27 cellular contexts compared by ENCODE assay signal in the genomic region with DNA sequence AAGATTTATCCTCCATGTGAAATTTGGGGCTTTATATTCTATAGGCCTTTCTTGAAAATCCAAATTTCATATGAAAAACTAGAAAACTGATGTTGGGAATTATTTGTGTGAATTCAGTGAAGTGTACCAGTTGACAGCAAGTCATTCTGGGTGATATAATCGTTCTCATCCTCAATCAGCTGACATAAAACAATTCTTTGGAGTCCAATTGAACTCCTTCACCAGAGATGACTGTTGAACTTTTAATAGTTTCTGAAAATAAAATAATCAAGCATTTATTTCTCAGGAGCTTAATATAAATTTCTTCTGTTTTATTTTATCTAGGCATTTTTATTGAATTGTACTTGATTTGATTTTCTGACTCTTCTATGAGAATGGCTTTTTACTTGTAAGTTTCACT.
"Had no signal": no experiment of that assay in that cellular context is flagged by ENCODE, and none has a peak within 500 bp of the region (broad histone marks: within the 10 kb centered on the region; RNA-seq: fewer than 3 reads in every experiment).

No MANE protein-coding gene starts in this region.

- H3K27ac ChIP-seq: ascending aorta, brain microvascular endothelial cell, esophagus muscularis mucosa, foreskin keratinocyte, gastrocnemius medialis had no signal

- H3K4me1 ChIP-seq: ascending aorta, esophagus muscularis mucosa, foreskin keratinocyte, gastrocnemius medialis had no signal

- H3K27me3 ChIP-seq: ascending aorta, brain microvascular endothelial cell, esophagus muscularis mucosa, foreskin keratinocyte, gastrocnemius medialis had no signal

- H3K36me3 Mint-ChIP-seq: activated naive CD4-positive, alpha-beta T cell treated with anti-CD3 and anti-CD28 coated beads, Interleukin-2, amount 10 ng/mL, durations not matched to agents 7 days and 5 days; activated naive CD4-positive, alpha-beta T cell treated with anti-CD3 and anti-CD28 coated beads, Interleukin-2, amount 50 U/mL, for 72 hours; activated naive CD8-positive, alpha-beta T cell treated with anti-CD3 and anti-CD28 coated beads, Interleukin-2, amount 10 ng/mL, durations not matched to agents 7 days and 5 days had no signal

- H3K4me1 Mint-ChIP-seq: activated CD4-positive, alpha-beta memory T cell treated with anti-CD3 and anti-CD28 coated beads, Interleukin-2, amount 10 ng/mL, durations not matched to agents 7 days and 5 days; activated CD4-positive, alpha-beta T cell treated with anti-CD3 and anti-CD28 coated beads, Interleukin-2, amount 10 ng/mL, durations not matched to agents 7 days and 5 days; activated naive CD4-positive, alpha-beta T cell treated with anti-CD3 and anti-CD28 coated beads, Interleukin-2, amount 10 ng/mL, durations not matched to agents 7 days and 5 days; activated naive CD8-positive, alpha-beta T cell treated with anti-CD3 and anti-CD28 coated beads, Interleukin-2, amount 10 ng/mL, durations not matched to agents 7 days and 5 days; central memory CD8-positive, alpha-beta T cell had no signal

- ATAC-seq: activated naive CD4-positive, alpha-beta T cell treated with anti-CD3 and anti-CD28 coated beads, Interleukin-2, amount 50 U/mL, for 72 hours; activated T-cell treated with anti-CD3 and anti-CD28 coated beads, Interleukin-2, amount 50 U/mL, for 72 hours; effector memory CD8-positive, alpha-beta T cell; foreskin keratinocyte; gastrocnemius medialis had no signal

- H3K9me3 Mint-ChIP-seq: activated CD4-positive, alpha-beta memory T cell treated with anti-CD3 and anti-CD28 coated beads, Interleukin-2, amount 10 ng/mL, durations not matched to agents 7 days and 5 days; activated CD4-positive, alpha-beta T cell treated with anti-CD3 and anti-CD28 coated beads, Interleukin-2, amount 10 ng/mL, durations not matched to agents 7 days and 5 days; activated naive CD4-positive, alpha-beta T cell treated with anti-CD3 and anti-CD28 coated beads, Interleukin-2, amount 10 ng/mL, durations not matched to agents 7 days and 5 days; activated naive CD4-positive, alpha-beta T cell treated with anti-CD3 and anti-CD28 coated beads, Interleukin-2, amount 50 U/mL, for 72 hours; activated naive CD8-positive, alpha-beta T cell treated with anti-CD3 and anti-CD28 coated beads, Interleukin-2, amount 10 ng/mL, durations not matched to agents 7 days and 5 days; activated T-cell treated with anti-CD3 and anti-CD28 coated beads, Interleukin-2, amount 50 U/mL, for 24 hours; activated T-cell treated with anti-CD3 and anti-CD28 coated beads, Interleukin-2, amount 50 U/mL, for 72 hours; dendritic cell treated with granulocyte-macrophage colony-stimulating factor and Interleukin-4, amounts not matched to agents 40 ng/mL and 50 ng/mL, for 4 days had no signal

- H3K4me3 ChIP-seq: ascending aorta, coronary artery, esophagus muscularis mucosa, gastrocnemius medialis had no signal

- H3K4me3 Mint-ChIP-seq: activated CD4-positive, alpha-beta memory T cell treated with anti-CD3 and anti-CD28 coated beads, Interleukin-2, amount 10 ng/mL, durations not matched to agents 7 days and 5 days; activated CD4-positive, alpha-beta T cell treated with anti-CD3 and anti-CD28 coated beads, Interleukin-2, amount 10 ng/mL, durations not matched to agents 7 days and 5 days; activated naive CD4-positive, alpha-beta T cell treated with anti-CD3 and anti-CD28 coated beads, Interleukin-2, amount 10 ng/mL, durations not matched to agents 7 days and 5 days; activated naive CD8-positive, alpha-beta T cell treated with anti-CD3 and anti-CD28 coated beads, Interleukin-2, amount 10 ng/mL, durations not matched to agents 7 days and 5 days; activated T-cell treated with anti-CD3 and anti-CD28 coated beads, Interleukin-2, amount 50 U/mL, for 24 hours; activated T-cell treated with anti-CD3 and anti-CD28 coated beads, Interleukin-2, amount 50 U/mL, for 72 hours; central memory CD8-positive, alpha-beta T cell; dendritic cell treated with granulocyte-macrophage colony-stimulating factor and Interleukin-4, amounts not matched to agents 40 ng/mL and 50 ng/mL, for 4 days; effector memory CD8-positive, alpha-beta T cell had no signal

- H3K36me3 ChIP-seq: ascending aorta, brain microvascular endothelial cell, esophagus muscularis mucosa, gastrocnemius medialis had no signal

- DNase-seq: activated CD4-positive, alpha-beta memory T cell treated with anti-CD3 and anti-CD28 coated beads, Interleukin-2, amount 10 ng/mL, durations not matched to agents 7 days and 5 days; activated CD4-positive, alpha-beta T cell treated with anti-CD3 and anti-CD28 coated beads for 1 hour; activated CD4-positive, alpha-beta T cell treated with anti-CD3 and anti-CD28 coated beads for 4 hours; activated CD4-positive, alpha-beta T cell treated with anti-CD3 and anti-CD28 coated beads, Interleukin-2, amount 10 ng/mL, durations not matched to agents 7 days and 5 days; activated CD4-positive, alpha-beta T cell treated with anti-CD3 and anti-CD28 coated beads, Interleukin-2, amount 50 U/mL, for 4 hours; activated CD8-positive, alpha-beta memory T cell treated with anti-CD3 and anti-CD28 coated beads, Interleukin-2, amount 50 U/mL, for 48 hours; activated gamma-delta T cell; activated naive CD4-positive, alpha-beta T cell; activated naive CD4-positive, alpha-beta T cell treated with anti-CD3 and anti-CD28 coated beads, Interleukin-2, amount 10 ng/mL, durations not matched to agents 7 days and 5 days; activated naive CD8-positive, alpha-beta T cell treated with anti-CD3 and anti-CD28 coated beads, Interleukin-2, amount 10 ng/mL, durations not matched to agents 7 days and 5 days; activated T-cell treated with anti-CD3 and anti-CD28 coated beads for 4 hours; activated T-cell treated with anti-CD3 and anti-CD28 coated beads, Interleukin-2, amount 50 U/mL, for 24 hours; activated T-cell treated with anti-CD3 and anti-CD28 coated beads, Interleukin-2, amount 50 U/mL, for 72 hours; brain microvascular endothelial cell; effector CD4-positive, alpha-beta T cell; effector memory CD8-positive, alpha-beta T cell; erythroblast; foreskin keratinocyte; gastrocnemius medialis; head of caudate nucleus; T-helper 2 cell had no signal

- H3K27ac Mint-ChIP-seq: activated CD4-positive, alpha-beta memory T cell treated with anti-CD3 and anti-CD28 coated beads, Interleukin-2, amount 10 ng/mL, durations not matched to agents 7 days and 5 days; activated CD4-positive, alpha-beta T cell treated with anti-CD3 and anti-CD28 coated beads, Interleukin-2, amount 10 ng/mL, durations not matched to agents 7 days and 5 days; activated naive CD4-positive, alpha-beta T cell treated with anti-CD3 and anti-CD28 coated beads, Interleukin-2, amount 10 ng/mL, durations not matched to agents 7 days and 5 days; activated naive CD4-positive, alpha-beta T cell treated with anti-CD3 and anti-CD28 coated beads, Interleukin-2, amount 50 U/mL, for 72 hours; activated naive CD8-positive, alpha-beta T cell treated with anti-CD3 and anti-CD28 coated beads, Interleukin-2, amount 10 ng/mL, durations not matched to agents 7 days and 5 days; activated T-cell treated with anti-CD3 and anti-CD28 coated beads, Interleukin-2, amount 50 U/mL, for 24 hours; activated T-cell treated with anti-CD3 and anti-CD28 coated beads, Interleukin-2, amount 50 U/mL, for 72 hours; dendritic cell treated with granulocyte-macrophage colony-stimulating factor and Interleukin-4, amounts not matched to agents 40 ng/mL and 50 ng/mL, for 4 days; effector memory CD8-positive, alpha-beta T cell had no signal

- H3K27me3 Mint-ChIP-seq: activated CD4-positive, alpha-beta memory T cell treated with anti-CD3 and anti-CD28 coated beads, Interleukin-2, amount 10 ng/mL, durations not matched to agents 7 days and 5 days; activated CD4-positive, alpha-beta T cell treated with anti-CD3 and anti-CD28 coated beads, Interleukin-2, amount 10 ng/mL, durations not matched to agents 7 days and 5 days; activated naive CD4-positive, alpha-beta T cell treated with anti-CD3 and anti-CD28 coated beads, Interleukin-2, amount 10 ng/mL, durations not matched to agents 7 days and 5 days; activated T-cell treated with anti-CD3 and anti-CD28 coated beads, Interleukin-2, amount 50 U/mL, for 24 hours; central memory CD8-positive, alpha-beta T cell; dendritic cell treated with granulocyte-macrophage colony-stimulating factor and Interleukin-4, amounts not matched to agents 40 ng/mL and 50 ng/mL, for 4 days; effector memory CD8-positive, alpha-beta T cell had no signal
